8 cellular contexts compared by ENCODE assay signal in genomic region chr6:54717849-54718455, GRCh38.
A peak's percentile ranks its signal among the peaks of the same experiment; 100 is the strongest.
DNase-seq lines count a peak whose midpoint lies in the region; ATAC-seq and TF ChIP-seq lines count a peak whose summit lies in the region.

No MANE protein-coding gene starts in this region.

- no peak overlapping the region for H3K27ac Mint-ChIP-seq in CD4-positive, alpha-beta T cell
- H3K27ac Mint-ChIP-seq in naive thymus-derived CD8-positive, alpha-beta T cell = no peak overlapping the region

- H3K4me1 Mint-ChIP-seq in CD4-positive, alpha-beta T cell (ENCODE audit: low read depth) = no peaks in the 10 kb centered on the region
- no peaks in the 10 kb centered on the region for H3K4me1 Mint-ChIP-seq in naive thymus-derived CD8-positive, alpha-beta T cell

- H3K27ac ChIP-seq in CD4-positive, alpha-beta T cell (ENCODE audit: low read depth, low read length) = no peak overlapping the region
- H3K27ac ChIP-seq in epithelial cell of prostate (peak overlapping the region; percentile 43), upper lobe of left lung (no peak overlapping the region)

- no peak for TF ChIP-seq EP300 in upper lobe of left lung (IDR thresholded peaks at IDR 0.05)

- 43 to 50% methylated on average over 5 of the region's 5 CpGs for WGBS in upper lobe of left lung, 2 donors

- CTCF ChIA-PET in CD4-positive, alpha-beta T cell (lab: Charles Lee) = no interaction called here

- H3K36me3 ChIP-seq in upper lobe of left lung = no peaks in the 10 kb centered on the region

- H3K9me3 Mint-ChIP-seq in CD4-positive, alpha-beta T cell = peaks cover 3% of the 10 kb centered on the region
- peaks cover 0 to 6% (median 0%) of the 10 kb centered on the region in 9 donors for H3K9me3 Mint-ChIP-seq in naive thymus-derived CD8-positive, alpha-beta T cell

- intact Hi-C loops in CD4-positive, alpha-beta T cell (cut with DNase I, micrococcal nuclease) = no loop called here

- H3K4me1 ChIP-seq in upper lobe of left lung = no peaks in the 10 kb centered on the region

- no peak overlapping the region for H3K4me3 ChIP-seq in upper lobe of left lung

- H3K27me3 Mint-ChIP-seq in CD4-positive, alpha-beta T cell = no peaks in the 10 kb centered on the region
- peaks cover 0 to 2% (median 0%) of the 10 kb centered on the region in 5 donors for H3K27me3 Mint-ChIP-seq in naive thymus-derived CD8-positive, alpha-beta T cell

- DNase-seq in CD4-positive, alpha-beta T cell = peak in 8 of 10 experiments; percentile 6 to 36 (median 15)
- DNase-seq in NCI-H226 = peak; percentile 24
- peak; percentile 11 to 26 for DNase-seq in activated CD4-positive, alpha-beta T cell treated with anti-CD3 and anti-CD28 coated beads for 4 hours
- peak; percentile 71 for DNase-seq in epithelial cell of prostate (ENCODE audit: low read depth, low spot score)
- DNase-seq in naive thymus-derived CD8-positive, alpha-beta T cell = peak in 7 of 10 donors; percentile 10 to 63 (median 24)
- peak in 1 of 2 donors; percentile 46 for DNase-seq in upper lobe of left lung

- no peaks in the 10 kb centered on the region for H3K36me3 Mint-ChIP-seq in CD4-positive, alpha-beta T cell (ENCODE audit: low read depth)
- H3K36me3 Mint-ChIP-seq in naive thymus-derived CD8-positive, alpha-beta T cell = no peaks in the 10 kb centered on the region

- no peaks in the 10 kb centered on the region for H3K9me3 ChIP-seq in CD4-positive, alpha-beta T cell (ENCODE audit: control insufficient read depth, low read length)
- H3K9me3 ChIP-seq in upper lobe of left lung = no peaks in the 10 kb centered on the region

- POLR2A ChIA-PET in CD4-positive, alpha-beta T cell (lab: Charles Lee) = no interaction called here
- POLR2A ChIA-PET in naive thymus-derived CD8-positive, alpha-beta T cell (lab: Charles Lee) = no interaction called here

- ATAC-seq in CD4-positive, alpha-beta T cell (ENCODE audit: poor library complexity) = peak; percentile 44
- ATAC-seq in GM18868 (IDR thresholded peaks at IDR 0.05; ENCODE audit: unreplicated experiment) (peak; percentile 89), HG03095 (IDR thresholded peaks at IDR 0.05; ENCODE audit: unreplicated experiment) (peak; percentile 80), upper lobe of left lung (ENCODE audit: low FRiP score in 2 of 2) (peak; percentile 53 to 76)
- ATAC-seq in naive thymus-derived CD8-positive, alpha-beta T cell = peak in 1 of 2 donors; percentile 38

- H3K27me3 ChIP-seq in CD4-positive, alpha-beta T cell (ENCODE audit: control insufficient read depth, insufficient read depth, low read length) = no peaks in the 10 kb centered on the region
- H3K27me3 ChIP-seq in upper lobe of left lung = no peaks in the 10 kb centered on the region

- H3K4me3 Mint-ChIP-seq in CD4-positive, alpha-beta T cell = no peak overlapping the region
- H3K4me3 Mint-ChIP-seq in naive thymus-derived CD8-positive, alpha-beta T cell = no peak overlapping the region

- TF ChIP-seq CTCF in CD4-positive, alpha-beta T cell (IDR thresholded peaks at IDR 0.05) = peak; percentile 71
- peak; percentile 54 to 74 (median 66) for TF ChIP-seq CTCF in upper lobe of left lung (IDR thresholded peaks at IDR 0.05)

- no peak for TF ChIP-seq POLR2A in upper lobe of left lung (IDR thresholded peaks at IDR 0.05)
